14 cellular contexts compared by ENCODE assay signal in the genomic region with DNA sequence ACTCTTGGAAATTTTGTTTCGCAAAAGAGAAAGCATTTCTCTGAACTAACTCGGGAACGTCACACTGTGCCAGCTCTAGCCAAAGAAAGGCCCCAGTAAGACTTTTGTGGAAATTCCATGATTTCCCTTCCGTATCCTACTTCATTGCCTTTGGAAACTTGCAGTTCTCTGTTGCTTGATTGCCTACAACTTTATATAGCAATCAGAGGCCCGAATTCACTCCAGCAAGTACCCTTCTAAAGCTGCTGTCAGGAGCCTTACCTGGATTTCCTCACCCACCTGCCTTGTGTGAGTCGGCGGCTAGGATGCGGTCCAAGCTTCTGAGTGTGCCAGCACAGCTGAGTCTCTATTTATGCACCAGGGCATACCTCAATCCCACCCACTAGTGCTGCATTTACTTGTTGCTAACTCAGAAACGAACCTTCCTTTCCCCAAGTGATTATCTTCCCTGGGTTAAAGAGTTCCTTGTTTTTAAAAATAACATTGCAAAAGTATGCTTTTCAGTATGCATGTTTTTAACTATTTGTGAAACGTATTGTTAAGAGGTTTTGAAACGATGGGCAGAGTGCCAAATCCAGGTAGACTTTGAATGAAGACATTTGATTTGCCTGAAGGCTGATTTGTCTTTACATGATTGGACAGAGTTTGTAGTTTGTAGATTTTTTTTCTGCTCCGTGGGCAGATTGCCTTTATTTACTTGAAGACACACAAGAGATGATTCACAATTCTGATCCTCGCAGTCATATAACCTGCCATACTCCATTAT. TPM values are rescaled to one million over a fixed set of nuclear protein-coding genes. Genes with fewer than 3 reads are reported as not detected.
DNase-seq lines count a peak whose midpoint lies in the region; ATAC-seq, FAIRE-seq and TF ChIP-seq lines count a peak whose summit lies in the region.
"Had no signal": no experiment of that assay in that cellular context is flagged by ENCODE, and none has a peak within 500 bp of the region (broad histone marks: within the 10 kb centered on the region; RNA-seq: fewer than 3 reads in every experiment).

AGR2 (minus strand) TSS at position 326 of the 766 bp plus-strand sequence. CDS start 3,203 bp downstream, outside the sequence.

- peak within 1 kb of the TSS; percentile 94 for H3K9ac ChIP-seq in mucosa of stomach (ENCODE audit: low read length)

- DNase-seq in Caki2 (ENCODE audit: low read depth) (peak; percentile 38), NCI-H2081 treated with DMSO at 0.1 percent for 48 hours (lab: John Stamatoyannopoulos, UW) (peak; percentile 81), spleen (no peak), GOT3 (lab: John Stamatoyannopoulos, UW) (no peak)
- no peak for DNase-seq in activated CD8-positive, alpha-beta memory T cell treated with anti-CD3 and anti-CD28 coated beads, Interleukin-2, amount 50 U/mL, for 48 hours
- DNase-seq: KBM-7, NCI-H82 had no signal

- no peak for TF ChIP-seq CTCF in spleen (IDR thresholded peaks at IDR 0.05 in 8 of 11, conservative IDR thresholded peaks at IDR 0.05 in 3 of 11)

- H3K36me3 ChIP-seq in mucosa of stomach (ENCODE audit: control insufficient read depth, insufficient read depth, low read length) = peaks cover 8% of the 10 kb centered on the region
- H3K36me3 ChIP-seq in spleen = no peaks in the 10 kb centered on the region

- intact Hi-C loops in spleen (cut with DNase I; ENCODE audit: low total_unique reads) = loop anchor here (10.0 kb wide), 1 partner anchor 110 kb away; no protein-coding TSS in a partner anchor

- H3K9me3 ChIP-seq in mucosa of stomach (ENCODE audit: control insufficient read depth, low read length) = no peaks in the 10 kb centered on the region
- no peaks in the 10 kb centered on the region for H3K9me3 ChIP-seq in spleen

- in situ Hi-C loops in Caki2 (cut with HindIII; ENCODE audit: low pct_unique_long_range_greater_than_20kb, low sequenced_read_pairs) = no loop called here

- no peak for ATAC-seq in GM18909 (IDR thresholded peaks at IDR 0.05; ENCODE audit: poor library complexity, unreplicated experiment)

- 81 to 90% (median 88%) methylated on average over 13 of the region's 13 CpGs for WGBS in spleen, 5 donors

- H3K4me3 ChIP-seq in mucosa of stomach (ENCODE audit: low read length) (peak within 1 kb of the TSS; percentile 86), spleen (no peak within 1 kb of the TSS)

- TF ChIP-seq POLR2A in spleen (IDR thresholded peaks at IDR 0.05) = no peak

- H3K27me3 ChIP-seq in mucosa of stomach (ENCODE audit: control insufficient read depth, insufficient read depth, low read length) (no peaks in the 10 kb centered on the region), spleen (replicated peaks in 1 of 7) (no peaks in the 10 kb centered on the region)

- H3K27ac ChIP-seq in spleen = no peak within 1 kb of the TSS

- H3K4me1 ChIP-seq in mucosa of stomach (ENCODE audit: control insufficient read depth, insufficient read depth, low read length) (peaks cover 26% of the 10 kb centered on the region), spleen (no peaks in the 10 kb centered on the region)

- peak; percentile 33 for FAIRE-seq in colon (lab: Jason Lieb, UNC)

RNA-seq across cellular contexts. Expression of gene AGR2, which starts in this region (rescaled TPM):
- 3.5 and 10.0 TPM in 2 replicates for total RNA-seq in Caki2 (2014; rRNA removed; shearing (Covaris generic); ENCODE audit: low replicate concordance)
- not detected for total RNA-seq in spleen
- polyA plus RNA-seq in spleen = under 1 TPM; 0.17 to 0.38 (median 0.28) TPM
- total RNA-seq: lung microvascular endothelial cell; pulmonary artery endothelial cell; T-helper 1 cell treated with Interleukin-12 subunit alpha and Interleukin-12 subunit beta and Interleukin-4 antibody, amounts not matched to agents 30 ng/mL and 1 ng/mL, for 36 hours had no signal
- polyA plus RNA-seq: BJ had no signal

Comparison
In these comparisons a context has a peak if more than half of its experiments do, and no peak if none do; other contexts are left out.
1. DNase-seq: peak in Caki2 (single experiment) and NCI-H2081 treated with DMSO at 0.1 percent for 48 hours (single experiment); none in spleen (single experiment), GOT3 (single experiment) and activated CD8-positive, alpha-beta memory T cell treated with anti-CD3 and anti-CD28 coated beads, Interleukin-2, amount 50 U/mL, for 48 hours (single experiment).